ENCODE assay signal across 17 cellular contexts in genomic region chr1:227725036-227725435, GRCh38. TPM values are rescaled to one million over a fixed set of nuclear protein-coding genes. Genes with fewer than 3 reads are reported as not detected.
DNase-seq lines count a peak whose midpoint lies in the region; ATAC-seq, FAIRE-seq and TF ChIP-seq lines count a peak whose summit lies in the region.
"Had no signal": no experiment of that assay in that cellular context is flagged by ENCODE, and none has a peak within 500 bp of the region (broad histone marks: within the 10 kb centered on the region; RNA-seq: fewer than 3 reads in every experiment).

No MANE protein-coding gene starts in this region.

- peaks cover 5% of the 10 kb centered on the region for H3K9me3 ChIP-seq in psoas muscle
- H3K9me3 ChIP-seq: HAP-1 had no signal

- peak overlapping the region; percentile 12 for H3K27ac ChIP-seq in psoas muscle
- H3K27ac ChIP-seq: BLaER1, GM23248, HL-60 had no signal

- intact Hi-C loops in psoas muscle (cut with DNase I): loop anchor here in 1 of 2 donors (10.0 kb wide), 1 partner anchor 240 kb away; no protein-coding TSS in a partner anchor

- WGBS in psoas muscle, 3 donors: 35 to 40% (median 35%) methylated on average over 2 of the region's 2 CpGs

- H3K4me1 ChIP-seq in psoas muscle: peaks cover 6% of the 10 kb centered on the region

- peak; percentile 46 for DNase-seq in NCI-H82 (lab: John Stamatoyannopoulos, UW)
- DNase-seq in NCI-H82 treated with DMSO at 0.1 percent for 48 hours (lab: John Stamatoyannopoulos, UW; ENCODE audit: unreplicated experiment): no peak
- DNase-seq in NCI-H524 treated with DMSO at 0.1 percent for 48 hours (lab: John Stamatoyannopoulos, UW): peak; percentile 20
- peak; percentile 76 for DNase-seq in myocyte (ENCODE audit: low read depth)
- no peak for DNase-seq in psoas muscle
- no peak for DNase-seq in anterior cingulate cortex (lab: John Stamatoyannopoulos, UW)
- no peak for DNase-seq in GM19239 (ENCODE audit: insufficient read length, low spot score)
- DNase-seq: 8988T; CD4-positive, alpha-beta memory T cell; DMS53; GM23248 had no signal

- no peak for TF ChIP-seq CTCF in psoas muscle (IDR thresholded peaks at IDR 0.05)

- H3K27me3 ChIP-seq in psoas muscle (ENCODE audit: insufficient read depth in 3 of 3, low read length in 2 of 3): no peaks in the 10 kb centered on the region
- H3K27me3 ChIP-seq: BLaER1 had no signal

- ATAC-seq in psoas muscle (no peak), HG03097 (IDR thresholded peaks at IDR 0.05; ENCODE audit: low FRiP score, unreplicated experiment) (no peak)

- no peak overlapping the region for H3K4me3 ChIP-seq in psoas muscle
- H3K4me3 ChIP-seq: BLaER1, GM23248, HAP-1 had no signal

- H3K36me3 ChIP-seq in psoas muscle (ENCODE audit: insufficient read depth in 1 of 2, low read depth in 1 of 2): no peaks in the 10 kb centered on the region
- H3K36me3 ChIP-seq: BLaER1, HAP-1 had no signal

- no peak for FAIRE-seq in GM19239 (lab: Jason Lieb, UNC)
- FAIRE-seq: G401.6, GM12891 had no signal

RNA-seq across cellular contexts. Expression of gene JMJD4, which starts 10.1 kb away (rescaled TPM):
- total RNA-seq in myocyte (25.4 and 40.2 TPM in 2 replicates), psoas muscle (10 to 100 TPM in 3 of 4 donors, 1 to 10 TPM in 1; 9.0 to 16.2 (median 14.3) TPM)
- 25.1 TPM for polyA plus RNA-seq in myocyte (2012)
- 10 to 100 TPM; 12.4 to 20.5 (median 15.7) TPM for polyA plus RNA-seq in psoas muscle

RNA-seq across cellular contexts. Expression of gene SNAP47, which starts 10.2 kb away (rescaled TPM):
- total RNA-seq in myocyte (42.9 and 43.1 TPM in 2 replicates), psoas muscle (10 to 100 TPM; 19.6 to 40.5 (median 31.5) TPM)
- polyA plus RNA-seq in myocyte (2012): 39.9 TPM
- polyA plus RNA-seq in psoas muscle: 10 to 100 TPM; 17.9 to 26.6 (median 20.4) TPM

Comparison
In these comparisons a context has a peak if more than half of its experiments do, and no peak if none do; other contexts are left out.
1. DNase-seq: peak in NCI-H82 (single experiment), NCI-H524 treated with DMSO at 0.1 percent for 48 hours (single experiment) and myocyte (single experiment); none in NCI-H82 treated with DMSO at 0.1 percent for 48 hours (single experiment), psoas muscle (0 of 2), anterior cingulate cortex (0 of 58) and GM19239 (single experiment).